In the genomic region with DNA sequence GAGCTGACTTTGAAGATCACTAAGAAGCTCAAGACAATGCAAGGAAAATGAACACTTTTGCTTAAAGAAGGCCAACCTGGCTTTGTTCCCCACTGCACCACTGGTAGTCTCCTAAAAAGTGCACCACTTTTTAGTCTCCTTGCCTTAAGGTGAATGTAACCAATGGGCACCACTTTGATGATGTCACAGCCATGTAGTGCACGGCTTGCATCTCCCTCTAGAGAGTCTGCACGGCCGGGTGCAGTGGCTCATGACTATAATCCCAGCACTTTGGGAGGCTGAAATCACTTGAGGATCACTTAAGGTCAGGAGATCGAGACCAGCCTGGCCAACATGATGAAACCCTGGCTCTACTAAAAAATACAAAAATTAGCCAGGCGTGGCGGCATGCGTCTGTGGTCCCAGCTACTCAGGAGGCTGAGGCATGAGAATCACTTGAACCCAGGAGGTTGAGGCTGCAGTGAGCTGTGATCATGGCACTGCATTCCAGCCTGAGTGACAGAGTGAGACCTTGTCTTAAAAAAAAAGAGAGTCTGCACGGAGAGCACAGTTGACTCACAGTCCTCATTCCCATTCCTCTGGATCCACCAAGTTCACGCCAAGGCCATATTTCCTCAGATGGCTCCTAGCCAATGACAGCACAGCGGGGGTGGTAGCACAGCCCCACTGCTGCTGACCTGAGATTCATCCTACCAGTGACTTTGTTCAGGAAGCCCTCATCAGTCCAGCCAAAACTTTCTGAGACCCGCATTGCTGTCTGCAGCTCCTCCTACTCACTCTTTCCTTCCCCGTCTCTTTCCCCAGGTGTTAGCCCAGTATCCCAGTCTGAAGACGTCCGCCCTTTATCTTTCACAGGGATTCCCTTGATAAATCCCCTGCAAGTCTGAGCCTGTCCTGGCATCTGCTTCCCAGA, we compare ENCODE assay signal across 10 cellular contexts. TPM values are rescaled to one million over a fixed set of nuclear protein-coding genes. Genes with fewer than 3 reads are reported as not detected.
DNase-seq lines count a peak whose midpoint lies in the region; ATAC-seq and TF ChIP-seq lines count a peak whose summit lies in the region.
"Had no signal": no experiment of that assay in that cellular context is flagged by ENCODE, and none has a peak within 500 bp of the region (broad histone marks: within the 10 kb centered on the region; RNA-seq: fewer than 3 reads in every experiment).

No MANE protein-coding gene starts in this region.

- DNase-seq in AG04449 (ENCODE audit: low read depth, low spot score) (peak; percentile 90), Peyer's patch (peak in 1 of 3 donors; percentile 46), fibroblast of gingiva (ENCODE audit: low read depth) (peak; percentile 59), osteoblast (ENCODE audit: insufficient read length, low spot score, missing footprints) (peak; percentile 88), NCI-H345 treated with DMSO at 0.1 percent for 48 hours (lab: John Stamatoyannopoulos, UW; ENCODE audit: unreplicated experiment) (no peak), NCI-H1105 treated with DMSO at 0.1 percent for 48 hours (lab: John Stamatoyannopoulos, UW) (no peak)
- DNase-seq in activated CD8-positive, alpha-beta memory T cell treated with anti-CD3 and anti-CD28 coated beads, Interleukin-2, amount 50 U/mL, for 4 hours, result no peak
- DNase-seq: CD8-positive, alpha-beta memory T cell; OCI-M1 had no signal

- peak overlapping the region; percentile 48 for H2AFZ ChIP-seq in osteoblast (ENCODE audit: low read length)

- no peak for TF ChIP-seq CTCF in AG04449 (IDR thresholded peaks at IDR 0.05; ENCODE audit: insufficient read depth, low read length, missing control alignments)
- TF ChIP-seq CTCF in Peyer's patch (IDR thresholded peaks at IDR 0.05), result no peak
- no peak for TF ChIP-seq CTCF in osteoblast (IDR thresholded peaks at IDR 0.05; ENCODE audit: extremely low read depth, low read depth, low read length)

- no peak overlapping the region for H3K4me3 ChIP-seq in AG04449 (ENCODE audit: low read depth, low read length)
- no peak overlapping the region for H3K4me3 ChIP-seq in Peyer's patch
- H3K4me3 ChIP-seq in osteoblast (ENCODE audit: insufficient read depth, low read length), result peak overlapping the region; percentile 52

- H3K4me1 ChIP-seq in Peyer's patch (peaks cover 0 to 14% (median 0%) of the 10 kb centered on the region in 4 donors), osteoblast (ENCODE audit: insufficient read depth, low read length) (peaks cover 31% of the 10 kb centered on the region)

- H3K79me2 ChIP-seq in osteoblast (ENCODE audit: insufficient read depth, low read length), result no peaks in the 10 kb centered on the region

- no peaks in the 10 kb centered on the region for H3K27me3 ChIP-seq in Peyer's patch
- H3K27me3 ChIP-seq in osteoblast (ENCODE audit: insufficient read depth, low read length), result no peaks in the 10 kb centered on the region

- ATAC-seq in GM21576 (IDR thresholded peaks at IDR 0.05; ENCODE audit: unreplicated experiment), result no peak

- CTCF ChIA-PET in AG04449 (lab: Yijun Ruan, JAX), result interaction anchor here (1.6 kb wide), 1 partner anchor 324 kb away, joined by 11 read pairs; no protein-coding TSS in a partner anchor

- H3K36me3 ChIP-seq in Peyer's patch (no peaks in the 10 kb centered on the region), osteoblast (ENCODE audit: insufficient read depth, low read length) (no peaks in the 10 kb centered on the region)

- TF ChIP-seq POLR2A in Peyer's patch (IDR thresholded peaks at IDR 0.05), result no peak

- H3K27ac ChIP-seq in Peyer's patch, result peak overlapping the region; percentile 47 to 88 (median 60)
- H3K27ac ChIP-seq in osteoblast (ENCODE audit: low read depth, low read length), result peak overlapping the region; percentile 97

- POLR2A ChIA-PET in AG04449 (lab: Yijun Ruan, JAX), result no interaction called here

- H4K20me1 ChIP-seq in osteoblast (ENCODE audit: insufficient read depth, low read length), result no peaks in the 10 kb centered on the region

- peak overlapping the region; percentile 76 for H3K4me2 ChIP-seq in osteoblast (ENCODE audit: insufficient read depth, low read length)

- H3K9me3 ChIP-seq in Peyer's patch (no peaks in the 10 kb centered on the region), osteoblast (ENCODE audit: low read depth, low read length) (no peaks in the 10 kb centered on the region)

RNA-seq across cellular contexts. Expression of a gene that starts 16.5 kb away (rescaled TPM):
- total RNA-seq in Peyer's patch (10 to 100 TPM in 1 of 4 donors, 1 to 10 TPM in 3; 2.5 to 20.6 (median 7.5) TPM), osteoblast (18.5 and 20.6 TPM in 2 replicates)

RNA-seq across cellular contexts. Expression of a gene that starts 59.3 kb away (rescaled TPM):
- total RNA-seq in Peyer's patch (10 to 100 TPM; 14.9 to 23.1 (median 17.5) TPM), osteoblast (7.6 and 9.4 TPM in 2 replicates)

Comparison
In these comparisons a context has a peak if more than half of its experiments do, and no peak if none do; other contexts are left out.
1. DNase-seq: peak in AG04449 (single experiment), fibroblast of gingiva (single experiment) and osteoblast (single experiment); none in NCI-H345 treated with DMSO at 0.1 percent for 48 hours (single experiment), NCI-H1105 treated with DMSO at 0.1 percent for 48 hours (single experiment) and activated CD8-positive, alpha-beta memory T cell treated with anti-CD3 and anti-CD28 coated beads, Interleukin-2, amount 50 U/mL, for 4 hours (single experiment).